In the genomic region with DNA sequence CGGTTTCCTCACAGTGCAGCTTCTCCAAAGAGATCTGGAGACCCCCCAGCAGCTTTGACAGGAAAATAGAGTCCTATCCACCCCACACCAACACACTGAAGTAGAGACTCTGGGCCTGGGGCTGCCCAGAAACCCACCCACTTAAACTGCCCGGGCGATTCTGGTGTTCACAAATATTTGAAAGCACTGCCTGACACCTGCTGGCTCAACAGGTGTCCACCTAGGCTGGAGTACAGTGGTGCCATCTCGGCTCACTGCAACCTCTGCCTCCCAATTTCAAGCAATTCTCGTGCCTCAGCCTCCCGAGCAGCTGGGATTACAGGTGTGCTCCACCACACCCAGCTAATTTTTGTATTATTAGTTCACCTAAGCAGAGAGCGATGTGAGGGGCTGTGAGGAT, we compare ENCODE assay signal across 29 cellular contexts. TPM values are rescaled to one million over a fixed set of nuclear protein-coding genes. Genes with fewer than 3 reads are reported as not detected.
"Had no signal": no experiment of that assay in that cellular context is flagged by ENCODE, and none has a peak within 500 bp of the region (broad histone marks: within the 10 kb centered on the region; RNA-seq: fewer than 3 reads in every experiment).

No MANE protein-coding gene starts in this region.

- H3K27ac ChIP-seq: brain microvascular endothelial cell, coronary artery, dorsolateral prefrontal cortex had no signal

- ATAC-seq: activated naive CD4-positive, alpha-beta T cell treated with anti-CD3 and anti-CD28 coated beads, Interleukin-2, amount 50 U/mL, for 72 hours; activated T-cell treated with anti-CD3 and anti-CD28 coated beads, Interleukin-2, amount 50 U/mL, for 72 hours; esophagus mucosa had no signal

- H3K9me3 Mint-ChIP-seq: activated CD4-positive, alpha-beta memory T cell treated with anti-CD3 and anti-CD28 coated beads, Interleukin-2, amount 10 ng/mL, durations not matched to agents 7 days and 5 days; activated CD4-positive, alpha-beta T cell treated with anti-CD3 and anti-CD28 coated beads, Interleukin-2, amount 10 ng/mL, durations not matched to agents 7 days and 5 days; activated naive CD4-positive, alpha-beta T cell treated with anti-CD3 and anti-CD28 coated beads, Interleukin-2, amount 10 ng/mL, durations not matched to agents 7 days and 5 days; activated naive CD4-positive, alpha-beta T cell treated with anti-CD3 and anti-CD28 coated beads, Interleukin-2, amount 50 U/mL, for 72 hours; activated naive CD8-positive, alpha-beta T cell treated with anti-CD3 and anti-CD28 coated beads, Interleukin-2, amount 10 ng/mL, durations not matched to agents 7 days and 5 days; activated T-cell treated with anti-CD3 and anti-CD28 coated beads, Interleukin-2, amount 50 U/mL, for 24 hours; activated T-cell treated with anti-CD3 and anti-CD28 coated beads, Interleukin-2, amount 50 U/mL, for 72 hours; central memory CD8-positive, alpha-beta T cell; dendritic cell treated with granulocyte-macrophage colony-stimulating factor and Interleukin-4, amounts not matched to agents 40 ng/mL and 50 ng/mL, for 4 days; endodermal cell had no signal

- H3K27me3 ChIP-seq: brain microvascular endothelial cell had no signal

- H3K36me3 Mint-ChIP-seq: activated naive CD4-positive, alpha-beta T cell treated with anti-CD3 and anti-CD28 coated beads, Interleukin-2, amount 10 ng/mL, durations not matched to agents 7 days and 5 days; activated naive CD4-positive, alpha-beta T cell treated with anti-CD3 and anti-CD28 coated beads, Interleukin-2, amount 50 U/mL, for 72 hours; activated naive CD8-positive, alpha-beta T cell treated with anti-CD3 and anti-CD28 coated beads, Interleukin-2, amount 10 ng/mL, durations not matched to agents 7 days and 5 days had no signal

- H3K36me3 ChIP-seq: brain microvascular endothelial cell had no signal

- H3K27ac Mint-ChIP-seq: activated CD4-positive, alpha-beta memory T cell treated with anti-CD3 and anti-CD28 coated beads, Interleukin-2, amount 10 ng/mL, durations not matched to agents 7 days and 5 days; activated CD4-positive, alpha-beta T cell treated with anti-CD3 and anti-CD28 coated beads, Interleukin-2, amount 10 ng/mL, durations not matched to agents 7 days and 5 days; activated naive CD4-positive, alpha-beta T cell treated with anti-CD3 and anti-CD28 coated beads, Interleukin-2, amount 10 ng/mL, durations not matched to agents 7 days and 5 days; activated naive CD4-positive, alpha-beta T cell treated with anti-CD3 and anti-CD28 coated beads, Interleukin-2, amount 50 U/mL, for 72 hours; activated naive CD8-positive, alpha-beta T cell treated with anti-CD3 and anti-CD28 coated beads, Interleukin-2, amount 10 ng/mL, durations not matched to agents 7 days and 5 days; activated T-cell treated with anti-CD3 and anti-CD28 coated beads, Interleukin-2, amount 50 U/mL, for 24 hours; activated T-cell treated with anti-CD3 and anti-CD28 coated beads, Interleukin-2, amount 50 U/mL, for 72 hours; dendritic cell treated with granulocyte-macrophage colony-stimulating factor and Interleukin-4, amounts not matched to agents 40 ng/mL and 50 ng/mL, for 4 days had no signal

- H3K4me3 ChIP-seq: coronary artery, dorsolateral prefrontal cortex had no signal

- H3K4me3 Mint-ChIP-seq: activated CD4-positive, alpha-beta memory T cell treated with anti-CD3 and anti-CD28 coated beads, Interleukin-2, amount 10 ng/mL, durations not matched to agents 7 days and 5 days; activated CD4-positive, alpha-beta T cell treated with anti-CD3 and anti-CD28 coated beads, Interleukin-2, amount 10 ng/mL, durations not matched to agents 7 days and 5 days; activated naive CD4-positive, alpha-beta T cell treated with anti-CD3 and anti-CD28 coated beads, Interleukin-2, amount 10 ng/mL, durations not matched to agents 7 days and 5 days; activated naive CD8-positive, alpha-beta T cell treated with anti-CD3 and anti-CD28 coated beads, Interleukin-2, amount 10 ng/mL, durations not matched to agents 7 days and 5 days; activated T-cell treated with anti-CD3 and anti-CD28 coated beads, Interleukin-2, amount 50 U/mL, for 24 hours; activated T-cell treated with anti-CD3 and anti-CD28 coated beads, Interleukin-2, amount 50 U/mL, for 72 hours; central memory CD8-positive, alpha-beta T cell; dendritic cell treated with granulocyte-macrophage colony-stimulating factor and Interleukin-4, amounts not matched to agents 40 ng/mL and 50 ng/mL, for 4 days; endodermal cell had no signal

- DNase-seq: activated CD4-positive, alpha-beta memory T cell treated with anti-CD3 and anti-CD28 coated beads, Interleukin-2, amount 10 ng/mL, durations not matched to agents 7 days and 5 days; activated CD4-positive, alpha-beta T cell treated with anti-CD3 and anti-CD28 coated beads for 1 hour; activated CD4-positive, alpha-beta T cell treated with anti-CD3 and anti-CD28 coated beads for 4 hours; activated CD4-positive, alpha-beta T cell treated with anti-CD3 and anti-CD28 coated beads, Interleukin-2, amount 10 ng/mL, durations not matched to agents 7 days and 5 days; activated CD4-positive, alpha-beta T cell treated with anti-CD3 and anti-CD28 coated beads, Interleukin-2, amount 50 U/mL, for 4 hours; activated CD8-positive, alpha-beta memory T cell treated with anti-CD3 and anti-CD28 coated beads, Interleukin-2, amount 50 U/mL, for 48 hours; activated gamma-delta T cell; activated naive CD4-positive, alpha-beta T cell; activated naive CD4-positive, alpha-beta T cell treated with anti-CD3 and anti-CD28 coated beads, Interleukin-2, amount 10 ng/mL, durations not matched to agents 7 days and 5 days; activated naive CD8-positive, alpha-beta T cell treated with anti-CD3 and anti-CD28 coated beads, Interleukin-2, amount 10 ng/mL, durations not matched to agents 7 days and 5 days; activated T-cell treated with anti-CD3 and anti-CD28 coated beads for 4 hours; activated T-cell treated with anti-CD3 and anti-CD28 coated beads, Interleukin-2, amount 50 U/mL, for 24 hours; activated T-cell treated with anti-CD3 and anti-CD28 coated beads, Interleukin-2, amount 50 U/mL, for 72 hours; anterior cingulate cortex; brain microvascular endothelial cell; dorsolateral prefrontal cortex; effector memory CD4-positive, alpha-beta T cell; endodermal cell; foreskin fibroblast; head of caudate nucleus; T-helper 2 cell had no signal

- FAIRE-seq: astrocyte, bronchial epithelial cell, frontal cortex had no signal

- H3K4me1 Mint-ChIP-seq: activated CD4-positive, alpha-beta memory T cell treated with anti-CD3 and anti-CD28 coated beads, Interleukin-2, amount 10 ng/mL, durations not matched to agents 7 days and 5 days; activated CD4-positive, alpha-beta T cell treated with anti-CD3 and anti-CD28 coated beads, Interleukin-2, amount 10 ng/mL, durations not matched to agents 7 days and 5 days; activated naive CD4-positive, alpha-beta T cell treated with anti-CD3 and anti-CD28 coated beads, Interleukin-2, amount 10 ng/mL, durations not matched to agents 7 days and 5 days; activated naive CD8-positive, alpha-beta T cell treated with anti-CD3 and anti-CD28 coated beads, Interleukin-2, amount 10 ng/mL, durations not matched to agents 7 days and 5 days; central memory CD8-positive, alpha-beta T cell had no signal

RNA-seq across cellular contexts. Expression of a gene that starts 5.3 kb away (rescaled TPM):
- total RNA-seq: activated CD4-positive, alpha-beta memory T cell treated with anti-CD3 and anti-CD28 coated beads, Interleukin-2, amount 10 ng/mL, durations not matched to agents 7 days and 5 days had no signal
